13 cellular contexts compared by ENCODE assay signal in the genomic region with DNA sequence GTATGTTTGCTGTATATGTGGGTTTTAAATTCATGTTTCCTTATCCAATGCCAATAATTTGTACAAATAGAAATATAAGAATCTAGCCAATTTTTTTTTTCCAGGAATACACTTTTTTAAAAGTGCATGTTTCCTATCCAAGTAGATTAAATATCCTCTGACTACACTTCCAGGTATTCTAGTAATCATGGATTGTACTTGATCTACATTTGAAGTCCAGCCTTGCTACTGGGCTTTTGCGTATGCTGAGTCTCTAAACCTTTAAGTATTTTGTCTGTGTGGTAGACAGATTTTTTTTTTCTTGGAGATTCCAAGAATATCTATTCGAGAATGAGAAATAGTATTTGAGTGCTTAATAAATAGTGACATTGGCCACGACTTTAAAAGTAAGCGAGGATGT.
DNase-seq lines count a peak whose midpoint lies in the region; ATAC-seq, FAIRE-seq and TF ChIP-seq lines count a peak whose summit lies in the region.
"Had no signal": no experiment of that assay in that cellular context is flagged by ENCODE, and none has a peak within 500 bp of the region (broad histone marks: within the 10 kb centered on the region; RNA-seq: fewer than 3 reads in every experiment).

No MANE protein-coding gene starts in this region.

- no peak for TF ChIP-seq POLR2A in spleen (IDR thresholded peaks at IDR 0.05)
- no peak for TF ChIP-seq POLR2A in GM12891 (IDR thresholded peaks at IDR 0.05; ENCODE audit: low read depth, low read length)

- intact Hi-C loops in spleen (cut with DNase I; ENCODE audit: low total_unique reads), result no loop called here
- intact Hi-C loops in activated CD4-positive, alpha-beta memory T cell treated with anti-CD3 and anti-CD28 coated beads for 36 hours (cut with micrococcal nuclease), result no loop called here

- H3K36me3 Mint-ChIP-seq in GM23338 (ENCODE audit: low read depth), result peaks cover 80% of the 10 kb centered on the region
- H3K36me3 Mint-ChIP-seq in activated CD4-positive, alpha-beta memory T cell treated with anti-CD3 and anti-CD28 coated beads for 36 hours, result no peaks in the 10 kb centered on the region

- peaks cover 9% of the 10 kb centered on the region for H3K27me3 Mint-ChIP-seq in GM23338 (ENCODE audit: insufficient read depth, low read depth, poor library complexity)
- peaks cover 4% of the 10 kb centered on the region for H3K27me3 Mint-ChIP-seq in activated CD4-positive, alpha-beta memory T cell treated with anti-CD3 and anti-CD28 coated beads for 36 hours
- H3K27me3 Mint-ChIP-seq: dendritic cell treated with granulocyte-macrophage colony-stimulating factor and Interleukin-4, amounts not matched to agents 40 ng/mL and 50 ng/mL, for 4 days had no signal

- H3K4me3 Mint-ChIP-seq in GM23338, result no peak overlapping the region
- no peak overlapping the region for H3K4me3 Mint-ChIP-seq in activated CD4-positive, alpha-beta memory T cell treated with anti-CD3 and anti-CD28 coated beads for 36 hours

- H3K36me3 ChIP-seq in GM23338 (ENCODE audit: insufficient read depth) (peaks cover 18% of the 10 kb centered on the region; the same call in 1 of the 2 replicates), spleen (peaks cover 0 to 70% (median 16%) of the 10 kb centered on the region in 6 donors)

- no peaks in the 10 kb centered on the region for H3F3A ChIP-seq in GM23338 (replicated peaks; ENCODE audit: low read depth)

- POLR2A ChIA-PET in activated CD4-positive, alpha-beta memory T cell treated with anti-CD3 and anti-CD28 coated beads for 36 hours (lab: Charles Lee), result no interaction called here

- H3K27ac ChIP-seq in GM23338 (ENCODE audit: low read depth) (peak overlapping the region; percentile 6; the same call in 1 of the 2 replicates), spleen (peak overlapping the region in 5 of 8 donors; percentile 16 to 61 (median 34))

- H3K79me2 ChIP-seq in GM23338 (replicated peaks; ENCODE audit: insufficient read depth), result no peaks in the 10 kb centered on the region

- no peaks in the 10 kb centered on the region for H3K9me2 ChIP-seq in GM23338 (ENCODE audit: insufficient read depth)

- ATAC-seq in GM23338, result no peak

- H4K20me1 ChIP-seq in GM23338 (replicated peaks; ENCODE audit: insufficient read depth), result no peaks in the 10 kb centered on the region

- H3K9me3 ChIP-seq in spleen, result no peaks in the 10 kb centered on the region

- no peak for FAIRE-seq in GM12891 (lab: Jason Lieb, UNC)

- peak overlapping the region; percentile 97 for H3K27ac Mint-ChIP-seq in GM23338
- no peak overlapping the region for H3K27ac Mint-ChIP-seq in activated CD4-positive, alpha-beta memory T cell treated with anti-CD3 and anti-CD28 coated beads for 36 hours
- H3K27ac Mint-ChIP-seq: CD14-positive monocyte; dendritic cell treated with granulocyte-macrophage colony-stimulating factor and Interleukin-4, amounts not matched to agents 40 ng/mL and 50 ng/mL, for 4 days had no signal

- H3K4me2 ChIP-seq in GM23338, result 0 out of 2 replicates have a peak overlapping the region, but pooled peaks have one; percentile 16

- no peak overlapping the region for H3K4me3 ChIP-seq in GM23338
- no peak overlapping the region for H3K4me3 ChIP-seq in fibroblast of the aortic adventitia (ENCODE audit: low read depth, low read length)
- peak overlapping the region in 1 of 8 donors; percentile 50 for H3K4me3 ChIP-seq in spleen

- WGBS in spleen, 5 donors, result 85 to 89% (median 87%) methylated on average over 4 of the region's 4 CpGs

- peaks cover 21% of the 10 kb centered on the region for H3K4me1 Mint-ChIP-seq in GM23338
- peaks cover 4% of the 10 kb centered on the region for H3K4me1 Mint-ChIP-seq in activated CD4-positive, alpha-beta memory T cell treated with anti-CD3 and anti-CD28 coated beads for 36 hours (ENCODE audit: low read depth)

- TF ChIP-seq CTCF in GM23338 (conservative IDR thresholded peaks at IDR 0.05; ENCODE audit: low read depth in 2 of 2) (no peak), fibroblast of the aortic adventitia (IDR thresholded peaks at IDR 0.05; ENCODE audit: insufficient read depth, low read length) (no peak), spleen (IDR thresholded peaks at IDR 0.05 in 8 of 11, conservative IDR thresholded peaks at IDR 0.05 in 3 of 11) (no peak)

- CTCF ChIA-PET in activated CD4-positive, alpha-beta memory T cell treated with anti-CD3 and anti-CD28 coated beads for 36 hours (lab: Charles Lee), result no interaction called here

- H3K9me3 Mint-ChIP-seq in GM23338, result peaks cover 10% of the 10 kb centered on the region
- H3K9me3 Mint-ChIP-seq in activated CD4-positive, alpha-beta memory T cell treated with anti-CD3 and anti-CD28 coated beads for 36 hours, result no peaks in the 10 kb centered on the region
- H3K9me3 Mint-ChIP-seq: CD14-positive monocyte; dendritic cell treated with granulocyte-macrophage colony-stimulating factor and Interleukin-4, amounts not matched to agents 40 ng/mL and 50 ng/mL, for 4 days had no signal

- H3K27me3 ChIP-seq in GM23338 (ENCODE audit: insufficient read depth) (no peaks in the 10 kb centered on the region), spleen (replicated peaks in 1 of 7) (no peaks in the 10 kb centered on the region)

- no peak overlapping the region for H2AFZ ChIP-seq in GM23338

- peaks cover 10% of the 10 kb centered on the region for H3K4me1 ChIP-seq in GM23338 (ENCODE audit: insufficient read depth)
- peaks cover 0 to 16% (median 12%) of the 10 kb centered on the region in 6 donors for H3K4me1 ChIP-seq in spleen

- DNase-seq in GM23338 (ENCODE audit: low spot score) (no peak), amniotic epithelial cell (ENCODE audit: low read depth) (peak; percentile 22), fibroblast of the aortic adventitia (ENCODE audit: low read depth) (peak; percentile 57), spleen (no peak), GM12891 (ENCODE audit: insufficient read length, low spot score) (no peak), NCI-H2029 treated with DMSO at 0.1 percent for 48 hours (lab: John Stamatoyannopoulos, UW) (no peak), NCI-H2196 (lab: John Stamatoyannopoulos, UW; ENCODE audit: unreplicated experiment) (no peak)
- DNase-seq in activated CD4-positive, alpha-beta memory T cell treated with anti-CD3 and anti-CD28 coated beads for 36 hours, result no peak
- DNase-seq: activated effector memory CD4-positive, alpha-beta T cell treated with anti-CD3 and anti-CD28 coated beads, Interleukin-2, amount 50 U/mL, for 16 hours; MV-4-11; NCI-H524 had no signal

TF ChIP-seq in GM23338, 12 proteins besides CTCF, POLR2A, EP300 and RAD21 (continues in another document):
- TF ChIP-seq NANOG (IDR thresholded peaks at IDR 0.05; ENCODE audit: borderline replicate concordance) (no peak), JUNB (IDR thresholded peaks at IDR 0.05; ENCODE audit: unreplicated experiment) (no peak), ZNF114 (CRISPR knock-in tag; IDR thresholded peaks at IDR 0.05) (no peak), EZH2 (IDR thresholded peaks at IDR 0.05; ENCODE audit: low read depth, unreplicated experiment) (no peak), STAT1 (IDR thresholded peaks at IDR 0.05; ENCODE audit: unreplicated experiment) (no peak)

TF ChIP-seq in GM12891, 5 proteins besides CTCF, POLR2A, EP300 and RAD21:
- TF ChIP-seq PAX5 (IDR thresholded peaks at IDR 0.05; ENCODE audit: insufficient read depth, low read length, severe bottlenecking), result no peak
- TF ChIP-seq POLR2AphosphoS5 (IDR thresholded peaks at IDR 0.05; ENCODE audit: low read depth, low read length), result no peak
- TF ChIP-seq POU2F2 (IDR thresholded peaks at IDR 0.05; ENCODE audit: low read depth, low read length), result no peak
- TF ChIP-seq TAF1 (IDR thresholded peaks at IDR 0.05; ENCODE audit: low read depth, low read length), result no peak
- TF ChIP-seq SPI1 (IDR thresholded peaks at IDR 0.05; ENCODE audit: low read depth, low read length), result no peak

Comparison
In these comparisons a context has a peak if more than half of its experiments do, and no peak if none do; other contexts are left out.
1. DNase-seq: peak in amniotic epithelial cell (single experiment) and fibroblast of the aortic adventitia (single experiment); none in GM23338 (single experiment), spleen (single experiment), GM12891 (single experiment), NCI-H2029 treated with DMSO at 0.1 percent for 48 hours (single experiment), activated CD4-positive, alpha-beta memory T cell treated with anti-CD3 and anti-CD28 coated beads for 36 hours (single experiment) and NCI-H2196 (single experiment).